In the genomic region with DNA sequence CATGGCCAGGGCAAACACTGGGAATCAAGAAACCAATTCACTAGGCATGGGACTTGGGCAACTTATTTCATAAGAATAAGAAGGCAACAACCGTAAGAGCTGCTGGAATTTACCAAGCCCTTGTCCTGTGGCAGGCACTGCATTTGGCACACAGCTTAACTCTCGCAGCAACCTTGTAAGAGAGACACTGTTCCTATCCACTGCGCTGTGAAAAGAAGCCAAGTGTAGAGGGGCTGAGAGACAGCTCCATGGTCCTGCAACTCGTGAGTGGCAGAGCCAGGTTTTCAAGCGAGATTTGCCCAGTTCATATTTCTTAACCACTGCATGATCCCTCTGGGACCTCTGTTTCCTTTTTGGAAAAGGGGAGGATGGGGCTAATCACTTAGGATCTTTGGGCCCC, we compare ENCODE assay signal across 18 cellular contexts.
A peak's percentile ranks its signal among the peaks of the same experiment; 100 is the strongest.
DNase-seq lines count a peak whose midpoint lies in the region; ATAC-seq and TF ChIP-seq lines count a peak whose summit lies in the region.
"Had no signal": no experiment of that assay in that cellular context is flagged by ENCODE, and none has a peak within 500 bp of the region (broad histone marks: within the 10 kb centered on the region; RNA-seq: fewer than 3 reads in every experiment).

No MANE protein-coding gene starts in this region.

- peak overlapping the region; percentile 2 for H3K9ac ChIP-seq in trophoblast cell (ENCODE audit: low read length)

- H2BK120ac ChIP-seq in trophoblast cell (ENCODE audit: insufficient read depth, low read length, poor library complexity) = no peak overlapping the region

- H3K9me3 ChIP-seq in SJCRH30 (replicated peaks) (no peaks in the 10 kb centered on the region), trophoblast cell (ENCODE audit: insufficient read depth, low read depth, low read length) (peaks cover 2% of the 10 kb centered on the region)
- H3K9me3 ChIP-seq: vagina had no signal

- TSS peak; percentile 14 for BruUV-seq in Calu3 (replicated peaks; lab: Mats Ljungman, UMichigan)

- WGBS in trophoblast cell (ENCODE audit: extremely low coverage, insufficient coverage, insufficient read length) = no CpG with 5 or more reads among the region's 5 CpGs

- peaks cover 54% of the 10 kb centered on the region for H3K4me1 ChIP-seq in SJCRH30
- H3K4me1 ChIP-seq in trophoblast cell (ENCODE audit: control insufficient read depth in 1 of 2, insufficient read depth in 2 of 2, low read length in 2 of 2) = peaks cover 0 to 3% of the 10 kb centered on the region in 2 experiments
- H3K4me1 ChIP-seq: vagina had no signal

- H3K79me1 ChIP-seq in trophoblast cell (ENCODE audit: low read length) = no peaks in the 10 kb centered on the region

- H3K27me3 ChIP-seq in SJCRH30 = no peaks in the 10 kb centered on the region
- H3K27me3 ChIP-seq in trophoblast cell (ENCODE audit: insufficient read depth, low read length) = no peaks in the 10 kb centered on the region
- H3K27me3 ChIP-seq: MG63, vagina had no signal

- no peak overlapping the region for H3K14ac ChIP-seq in trophoblast cell (ENCODE audit: low read length)

- H3K23ac ChIP-seq in trophoblast cell (ENCODE audit: low read length) = no peak overlapping the region

- intact Hi-C loops in Calu3 (cut with micrococcal nuclease; ENCODE audit: unreplicated experiment) = no loop called here

- H3K36me3 ChIP-seq in SJCRH30 = no peaks in the 10 kb centered on the region
- H3K36me3 ChIP-seq in trophoblast cell (ENCODE audit: control insufficient read depth in 1 of 2, insufficient read depth in 2 of 2, low read length in 2 of 2) = no peaks in the 10 kb centered on the region
- H3K36me3 ChIP-seq: MG63, vagina had no signal

- no peak overlapping the region for H2AFZ ChIP-seq in trophoblast cell (ENCODE audit: insufficient read depth, low read length, poor library complexity)

- no peak overlapping the region for H4K91ac ChIP-seq in trophoblast cell (ENCODE audit: low read depth, low read length)

- peaks cover 7% of the 10 kb centered on the region for H3K36me3 Mint-ChIP-seq in Calu3 (ENCODE audit: insufficient read depth, unreplicated experiment)
- H3K36me3 Mint-ChIP-seq: activated naive CD8-positive, alpha-beta T cell; naive thymus-derived CD4-positive, alpha-beta T cell had no signal

- no peak overlapping the region for H3K4me3 Mint-ChIP-seq in Calu3 (ENCODE audit: low read depth, unreplicated experiment)
- H3K4me3 Mint-ChIP-seq: activated CD4-positive, alpha-beta T cell treated with anti-CD3 and anti-CD28 coated beads, Interleukin-2, amount 10 ng/mL, durations not matched to agents 24 days and 14 days; activated naive CD8-positive, alpha-beta T cell; naive thymus-derived CD4-positive, alpha-beta T cell; stimulated activated naive CD8-positive, alpha-beta T cell treated with anti-CD3 and anti-CD28 coated beads, Interleukin-15, Interleukin-2, amounts not matched to agents 100 ng/mL and 50 ng/mL, for 24 hours had no signal

- peak overlapping the region; percentile 53 for H3K27ac Mint-ChIP-seq in Calu3 (ENCODE audit: unreplicated experiment)
- H3K27ac Mint-ChIP-seq: activated CD4-positive, alpha-beta T cell treated with anti-CD3 and anti-CD28 coated beads, Interleukin-2, amount 10 ng/mL, durations not matched to agents 24 days and 14 days; activated naive CD8-positive, alpha-beta T cell; naive thymus-derived CD4-positive, alpha-beta T cell; stimulated activated naive CD8-positive, alpha-beta T cell treated with anti-CD3 and anti-CD28 coated beads, Interleukin-15, Interleukin-2, amounts not matched to agents 100 ng/mL and 50 ng/mL, for 24 hours had no signal

- CTCF ChIA-PET in Calu3 (lab: Charles Lee) = interaction anchor here (0.7 kb wide), 1 partner anchor 33 kb away, joined by 3 read pairs; no protein-coding TSS in a partner anchor

- no peaks in the 10 kb centered on the region for H3K27me3 Mint-ChIP-seq in Calu3 (ENCODE audit: unreplicated experiment)
- H3K27me3 Mint-ChIP-seq: activated CD4-positive, alpha-beta T cell treated with anti-CD3 and anti-CD28 coated beads, Interleukin-2, amount 10 ng/mL, durations not matched to agents 24 days and 14 days had no signal

- H3K4me2 ChIP-seq in trophoblast cell (ENCODE audit: low read length) = no peak overlapping the region

- H4K8ac ChIP-seq in trophoblast cell (ENCODE audit: low read depth, low read length) = no peak overlapping the region

- no peak overlapping the region for H4K12ac ChIP-seq in trophoblast cell (ENCODE audit: low read depth, low read length)

- H2AK5ac ChIP-seq in trophoblast cell (ENCODE audit: low read length) = no peak overlapping the region

- H3K9me3 Mint-ChIP-seq in Calu3 (ENCODE audit: low read depth, unreplicated experiment) = peaks cover 3% of the 10 kb centered on the region
- H3K9me3 Mint-ChIP-seq: activated CD4-positive, alpha-beta T cell treated with anti-CD3 and anti-CD28 coated beads, Interleukin-2, amount 10 ng/mL, durations not matched to agents 24 days and 14 days; stimulated activated naive CD8-positive, alpha-beta T cell treated with anti-CD3 and anti-CD28 coated beads, Interleukin-15, Interleukin-2, amounts not matched to agents 100 ng/mL and 50 ng/mL, for 24 hours had no signal

- no peaks in the 10 kb centered on the region for H3K79me2 ChIP-seq in trophoblast cell (ENCODE audit: control insufficient read depth, insufficient read depth, low read length, poor library complexity)

- DNase-seq in Calu3 = no peak
- DNase-seq in SJCRH30 = peak; percentile 94 to 98
- DNase-seq in fibroblast of the aortic adventitia (ENCODE audit: low read depth) = peak; percentile 48
- no peak for DNase-seq in trophoblast cell
- no peak for DNase-seq in cerebellum (ENCODE audit: low spot score)
- DNase-seq in occipital lobe (lab: John Stamatoyannopoulos, UW) = no peak
- DNase-seq: activated CD4-positive, alpha-beta T cell treated with anti-CD3 and anti-CD28 coated beads, Interleukin-2, amount 10 ng/mL, durations not matched to agents 24 days and 14 days; naive thymus-derived CD4-positive, alpha-beta T cell; NCI-H2081; NCI-H510A treated with DMSO at 0.1 percent for 48 hours had no signal

- H3K18ac ChIP-seq in trophoblast cell (ENCODE audit: low read length) = no peak overlapping the region

- peak overlapping the region; percentile 98 for H3K27ac ChIP-seq in SJCRH30
- H3K27ac ChIP-seq in trophoblast cell (ENCODE audit: low read depth, low read length) = no peak overlapping the region
- H3K27ac ChIP-seq: vagina had no signal

- TF ChIP-seq CTCF in Calu3 (IDR thresholded peaks at IDR 0.05; ENCODE audit: unreplicated experiment) = no peak
- no peak for TF ChIP-seq CTCF in fibroblast of the aortic adventitia (IDR thresholded peaks at IDR 0.05; ENCODE audit: insufficient read depth, low read length)

- no peak overlapping the region for H3K4ac ChIP-seq in trophoblast cell (ENCODE audit: low read depth, low read length)

- peaks cover 51% of the 10 kb centered on the region for H3K4me1 Mint-ChIP-seq in Calu3 (ENCODE audit: low read depth, unreplicated experiment)
- H3K4me1 Mint-ChIP-seq: activated CD4-positive, alpha-beta T cell treated with anti-CD3 and anti-CD28 coated beads, Interleukin-2, amount 10 ng/mL, durations not matched to agents 24 days and 14 days had no signal

- ATAC-seq in GM19324 (IDR thresholded peaks at IDR 0.05; ENCODE audit: low FRiP score, unreplicated experiment) (no peak), HG02840 (IDR thresholded peaks at IDR 0.05; ENCODE audit: low FRiP score, unreplicated experiment) (no peak)
- ATAC-seq: HCT116; naive thymus-derived CD4-positive, alpha-beta T cell; SK-N-SH treated with all-trans-retinoic acid at 6 μM for 48 hours had no signal

- H3K4me3 ChIP-seq in SJCRH30 (peak overlapping the region; percentile 14), fibroblast of the aortic adventitia (ENCODE audit: low read depth, low read length) (no peak overlapping the region), trophoblast cell (ENCODE audit: low read depth, low read length) (no peak overlapping the region)
- H3K4me3 ChIP-seq: MG63, vagina had no signal

- no peak overlapping the region for H2BK12ac ChIP-seq in trophoblast cell (ENCODE audit: low read length)

- no peak overlapping the region for H2BK5ac ChIP-seq in trophoblast cell (ENCODE audit: low read depth, low read length, poor library complexity)

Comparison
In these comparisons a context has a peak if more than half of its experiments do, and no peak if none do; other contexts are left out.
1. DNase-seq: peak in SJCRH30 (2 of 2) and fibroblast of the aortic adventitia (single experiment); none in Calu3 (single experiment), trophoblast cell (0 of 2), cerebellum (single experiment) and occipital lobe (single experiment).